8 cellular contexts compared by ENCODE assay signal in the genomic region with DNA sequence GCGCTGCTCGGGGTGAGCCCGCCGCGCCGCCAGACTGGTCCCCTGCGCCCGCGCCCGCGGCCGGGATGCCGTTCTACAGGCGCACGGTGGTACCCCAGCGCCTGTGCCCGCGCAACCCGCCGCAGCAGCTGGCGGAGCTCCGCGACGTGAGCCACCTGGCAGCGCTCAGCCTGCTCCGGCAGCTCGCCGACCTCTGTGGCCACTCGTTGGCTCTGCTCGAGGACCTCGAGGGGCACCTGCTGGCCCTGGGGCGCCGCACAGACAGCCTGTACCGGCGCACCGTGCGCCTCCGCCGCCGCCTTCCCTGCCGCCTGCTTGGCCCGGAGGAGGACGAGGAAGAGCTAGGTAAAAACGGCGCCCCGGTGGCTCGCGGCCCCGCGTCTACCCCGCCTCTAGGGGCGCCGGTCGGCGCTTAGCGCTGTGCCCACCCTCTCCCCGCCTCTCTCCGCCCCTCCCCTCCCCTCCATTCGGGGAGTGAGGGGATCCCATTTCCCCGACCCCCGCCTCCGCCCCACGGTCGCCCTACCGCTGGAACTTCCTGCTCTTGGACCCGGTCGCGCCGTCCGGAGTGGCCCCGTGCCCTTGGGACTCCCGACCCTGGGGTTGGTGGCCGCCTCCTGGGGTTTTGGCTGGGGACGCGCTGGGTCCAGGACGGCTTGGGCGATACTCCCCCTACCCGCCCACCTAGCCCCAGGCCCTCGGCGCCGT. TPM values are rescaled to one million over a fixed set of nuclear protein-coding genes. Genes with fewer than 3 reads are reported as not detected.
DNase-seq lines count a peak whose midpoint lies in the region; ATAC-seq and TF ChIP-seq lines count a peak whose summit lies in the region.

No MANE protein-coding gene starts in this region.

- H3K27ac Mint-ChIP-seq in MCF 10A (ENCODE audit: low read depth, unreplicated experiment) = no peak overlapping the region
- no peak overlapping the region for H3K27ac Mint-ChIP-seq in stimulated activated effector memory CD8-positive, alpha-beta T cell treated with anti-CD3 and anti-CD28 coated beads, Interleukin-12 subunit alpha, Interleukin-12 subunit beta, amount 100 ng/mL, for 72 hours

- H3K4me3 ChIP-seq in left lung = peak overlapping the region; percentile 25 to 33

- no peaks in the 10 kb centered on the region for H3K9me3 ChIP-seq in left lung

- H3K4me1 ChIP-seq in left lung = no peaks in the 10 kb centered on the region

- peak overlapping the region in 1 of 2 donors; percentile 44 for H3K27ac ChIP-seq in left lung

- no peaks in the 10 kb centered on the region for H3K36me3 ChIP-seq in left lung

- no peaks in the 10 kb centered on the region for H3K9me3 Mint-ChIP-seq in MCF 10A (ENCODE audit: unreplicated experiment)
- H3K9me3 Mint-ChIP-seq in stimulated activated effector memory CD8-positive, alpha-beta T cell treated with anti-CD3 and anti-CD28 coated beads, Interleukin-12 subunit alpha, Interleukin-12 subunit beta, amount 100 ng/mL, for 72 hours = no peaks in the 10 kb centered on the region

- in situ Hi-C loops in SK-MEL-5 (cut with HindIII; ENCODE audit: low pct_unique_long_range_greater_than_20kb, low sequenced_read_pairs) = no loop called here

- H3K36me3 Mint-ChIP-seq in MCF 10A (ENCODE audit: insufficient read depth, unreplicated experiment) = no peaks in the 10 kb centered on the region
- no peaks in the 10 kb centered on the region for H3K36me3 Mint-ChIP-seq in stimulated activated effector memory CD8-positive, alpha-beta T cell treated with anti-CD3 and anti-CD28 coated beads, Interleukin-12 subunit alpha, Interleukin-12 subunit beta, amount 100 ng/mL, for 72 hours

- ATAC-seq in left lung (peak; percentile 75), HG03520 (IDR thresholded peaks at IDR 0.05; ENCODE audit: unreplicated experiment) (no peak), GM19452 (IDR thresholded peaks at IDR 0.05; ENCODE audit: unreplicated experiment) (no peak)
- peak; percentile 83 for ATAC-seq in stimulated activated effector memory CD8-positive, alpha-beta T cell treated with anti-CD3 and anti-CD28 coated beads, Interleukin-12 subunit alpha, Interleukin-12 subunit beta, amount 100 ng/mL, for 72 hours

- POLR2A ChIA-PET in MCF 10A (lab: Yijun Ruan, JAX) = no interaction called here

- H3K4me3 Mint-ChIP-seq in MCF 10A (ENCODE audit: unreplicated experiment) = peak overlapping the region; percentile 52
- H3K4me3 Mint-ChIP-seq in stimulated activated effector memory CD8-positive, alpha-beta T cell treated with anti-CD3 and anti-CD28 coated beads, Interleukin-12 subunit alpha, Interleukin-12 subunit beta, amount 100 ng/mL, for 72 hours = peak overlapping the region; percentile 66

- no peaks in the 10 kb centered on the region for H3K4me1 Mint-ChIP-seq in MCF 10A (ENCODE audit: insufficient read depth, unreplicated experiment)
- H3K4me1 Mint-ChIP-seq in stimulated activated effector memory CD8-positive, alpha-beta T cell treated with anti-CD3 and anti-CD28 coated beads, Interleukin-12 subunit alpha, Interleukin-12 subunit beta, amount 100 ng/mL, for 72 hours = no peaks in the 10 kb centered on the region

- TF ChIP-seq CTCF in MCF 10A (IDR thresholded peaks at IDR 0.05; ENCODE audit: unreplicated experiment) = peak; percentile 21
- peak in 1 of 2 donors; percentile 19 for TF ChIP-seq CTCF in left lung (IDR thresholded peaks at IDR 0.05)

- CTCF ChIA-PET in MCF 10A (lab: Yijun Ruan, JAX) = interaction anchor here (0.8 kb wide), 1 partner anchor 60 kb away, joined by 3 read pairs; no protein-coding TSS in a partner anchor

- H3K27me3 ChIP-seq in left lung = peaks cover 37 to 51% of the 10 kb centered on the region in 2 donors

- H3K27me3 Mint-ChIP-seq in MCF 10A (ENCODE audit: insufficient read depth, unreplicated experiment) = peaks cover 77% of the 10 kb centered on the region

- no TSS peak for BruUV-seq in MCF 10A (replicated peaks; lab: Mats Ljungman, UMichigan)

- peak; percentile 44 for DNase-seq in GM03348 (ENCODE audit: low spot score)
- peak; percentile 1 for DNase-seq in SK-MEL-5 (ENCODE audit: low read depth, low spot score)
- no peak for DNase-seq in MCF 10A (ENCODE audit: unreplicated experiment)
- peak in 1 of 2 donors; percentile 73 for DNase-seq in left lung
- DNase-seq in stimulated activated effector memory CD8-positive, alpha-beta T cell treated with anti-CD3 and anti-CD28 coated beads, Interleukin-12 subunit alpha, Interleukin-12 subunit beta, amount 100 ng/mL, for 72 hours (ENCODE audit: low spot score in 2 of 2) = peak; percentile 2 to 57
- no peak for DNase-seq in NCI-H187 treated with DMSO at 0.1 percent for 48 hours (lab: John Stamatoyannopoulos, UW)

- intact Hi-C loops in MCF 10A (cut with micrococcal nuclease) (no loop called here), left lung (cut with DNase I) (no loop called here)

RNA-seq across cellular contexts. Expression of gene NHSL2, which starts 0.5 kb away (rescaled TPM):
- 0.08 TPM in 1 of 2 replicates, not detected in the other for total RNA-seq in SK-MEL-5 (2014; rRNA removed; shearing (Covaris generic))
- 0.05 and 0.06 TPM in 2 replicates for polyA plus RNA-seq in SK-MEL-5 (2015; cell fraction: cytosol; rRNA removed)
- 0.17 and 0.99 TPM in 2 replicates for polyA plus RNA-seq in SK-MEL-5 (2015; cell fraction: nucleus; rRNA removed)
- not detected in 2 replicates for total RNA-seq in MCF 10A (2022)
- total RNA-seq in left lung = 10 to 100 TPM in 1 of 2 donors, 1 to 10 TPM in 1; 9.2 to 15.3 TPM

Comparison
In these comparisons a context has a peak if more than half of its experiments do, and no peak if none do; other contexts are left out.
1. DNase-seq: peak in GM03348 (single experiment), SK-MEL-5 (single experiment) and stimulated activated effector memory CD8-positive, alpha-beta T cell treated with anti-CD3 and anti-CD28 coated beads, Interleukin-12 subunit alpha, Interleukin-12 subunit beta, amount 100 ng/mL, for 72 hours (2 of 2); none in MCF 10A (single experiment) and NCI-H187 treated with DMSO at 0.1 percent for 48 hours (single experiment).
2. ATAC-seq: peak in left lung (single experiment) and stimulated activated effector memory CD8-positive, alpha-beta T cell treated with anti-CD3 and anti-CD28 coated beads, Interleukin-12 subunit alpha, Interleukin-12 subunit beta, amount 100 ng/mL, for 72 hours (single experiment); none in HG03520 (single experiment) and GM19452 (single experiment).